Comparison of ENCODE assay signal across 14 cellular contexts in genomic region chr4:102514298-102514964, GRCh38.
"Had no signal": no experiment of that assay in that cellular context is flagged by ENCODE, and none has a peak within 500 bp of the region (broad histone marks: within the 10 kb centered on the region; RNA-seq: fewer than 3 reads in every experiment).

No MANE protein-coding gene starts in this region.

- H3K4me1 ChIP-seq: adrenal gland had no signal

- H3K4me3 ChIP-seq: adrenal gland, esophagus muscularis mucosa, mucosa of descending colon, ovary, stomach, tibial artery had no signal

- DNase-seq: activated gamma-delta T cell; activated T-cell treated with anti-CD3 and anti-CD28 coated beads for 4 hours; adrenal gland; foreskin fibroblast; mucosa of descending colon; ovary; stimulated activated CD4-positive, alpha-beta T cell treated with anti-CD3 and anti-CD28 coated beads, Interleukin-4, amount 100 ng/mL, for 1 hour; stimulated activated CD8-positive, alpha-beta memory T cell treated with anti-CD3 and anti-CD28 coated beads, Interleukin-4, amount 100 ng/mL, for 48 hours; stomach; tibial artery had no signal

- H3K27ac Mint-ChIP-seq: dendritic cell treated with granulocyte-macrophage colony-stimulating factor and Interleukin-4, amounts not matched to agents 40 ng/mL and 50 ng/mL, for 4 days had no signal

- H3K36me3 ChIP-seq: adrenal gland, esophagus muscularis mucosa, ovary, stomach, tibial artery had no signal

- H3K4me3 Mint-ChIP-seq: dendritic cell treated with granulocyte-macrophage colony-stimulating factor and Interleukin-4, amounts not matched to agents 40 ng/mL and 50 ng/mL, for 4 days had no signal

- H3K27me3 ChIP-seq: adrenal gland, esophagus muscularis mucosa, ovary, stomach, tibial artery had no signal

- ATAC-seq: mucosa of descending colon had no signal

- H3K27ac ChIP-seq: adrenal gland, esophagus muscularis mucosa, ovary, stomach, tibial artery, VCaP had no signal

- H3K9me3 ChIP-seq: adrenal gland, esophagus muscularis mucosa, mucosa of descending colon, ovary, stomach, tibial artery had no signal

- H3K27me3 Mint-ChIP-seq: central memory CD8-positive, alpha-beta T cell; dendritic cell treated with granulocyte-macrophage colony-stimulating factor and Interleukin-4, amounts not matched to agents 40 ng/mL and 50 ng/mL, for 4 days had no signal
